ENCODE assay signal across 8 cellular contexts in genomic region chr7:2099036-2099957, GRCh38.
DNase-seq lines count a peak whose midpoint lies in the region; ATAC-seq, FAIRE-seq and TF ChIP-seq lines count a peak whose summit lies in the region.

No MANE protein-coding gene starts in this region.

- peak overlapping the region; percentile 26 for H3K4me3 Mint-ChIP-seq in CD8-positive, alpha-beta T cell
- no peak overlapping the region for H3K4me3 Mint-ChIP-seq in activated CD8-positive, alpha-beta T cell treated with anti-CD3 and anti-CD28 coated beads, Interleukin-2, amount 10 ng/mL, durations not matched to agents 7 days and 5 days

- WGBS in HepG2 (ENCODE audit: low lambda C conversion rate), result 89% methylated on average over 21 of the region's 30 CpGs

- no peaks in the 10 kb centered on the region for H3K27me3 Mint-ChIP-seq in CD8-positive, alpha-beta T cell (ENCODE audit: low read depth)
- no peaks in the 10 kb centered on the region for H3K27me3 Mint-ChIP-seq in activated CD8-positive, alpha-beta T cell treated with anti-CD3 and anti-CD28 coated beads, Interleukin-2, amount 10 ng/mL, durations not matched to agents 7 days and 5 days (ENCODE audit: low read depth)

- ATAC-seq in CD8-positive, alpha-beta T cell, result peak; percentile 52
- ATAC-seq in HG03064 (IDR thresholded peaks at IDR 0.05; ENCODE audit: low read depth, unreplicated experiment), result peak; percentile 43
- ATAC-seq in activated CD8-positive, alpha-beta T cell treated with anti-CD3 and anti-CD28 coated beads, Interleukin-2, amount 10 ng/mL, durations not matched to agents 7 days and 5 days, result peak; percentile 59
- ATAC-seq in HepG2, result no peak
- ATAC-seq in GM18505 (IDR thresholded peaks at IDR 0.05; ENCODE audit: unreplicated experiment), result no peak
- ATAC-seq in GM18502 (IDR thresholded peaks at IDR 0.05; ENCODE audit: poor library complexity, unreplicated experiment), result no peak

- H3K9ac ChIP-seq in HepG2 (ENCODE audit: insufficient read depth, low read depth, low read length), result no peak overlapping the region

- CTCF ChIA-PET in CD8-positive, alpha-beta T cell (lab: Charles Lee), result interaction anchor here (0.8 to 2.8 kb wide), 12 partner anchors 9 to 249 kb away, joined by 3 to 10 read pairs (median 3); no protein-coding TSS in a partner anchor
- CTCF ChIA-PET in activated CD8-positive, alpha-beta T cell treated with anti-CD3 and anti-CD28 coated beads, Interleukin-2, amount 10 ng/mL, durations not matched to agents 7 days and 5 days (lab: Charles Lee), result interaction anchor here (0.5 to 1.9 kb wide), 12 partner anchors 12 to 249 kb away, joined by 3 to 7 read pairs (median 4); no protein-coding TSS in a partner anchor
- CTCF ChIA-PET in HepG2 (lab: Yijun Ruan, JAX; ENCODE audit: low intra/inter-chr PET ratio, low total read pairs), result no interaction called here

- no peak for FAIRE-seq in HepG2 (lab: Jason Lieb, UNC)

- in situ Hi-C loops in HepG2 (cut with HindIII; ENCODE audit: extremely low pct_ligation_motif_present, low pct_unique_long_range_greater_than_20kb), result no loop called here

- H2AFZ ChIP-seq in HepG2 (ENCODE audit: low read length), result no peak overlapping the region

- no peaks in the 10 kb centered on the region for H3K36me3 ChIP-seq in CD8-positive, alpha-beta T cell (ENCODE audit: insufficient read depth, low read length)
- H3K36me3 ChIP-seq in HepG2 (replicated peaks in 1 of 2; ENCODE audit: control insufficient read depth in 1 of 2, insufficient read depth in 2 of 2, low read length in 2 of 2), result peaks cover 3 to 18% of the 10 kb centered on the region in 2 experiments; a peak in 3 of 5 replicates

- H3K4me2 ChIP-seq in HepG2 (ENCODE audit: low read depth, low read length), result no peak overlapping the region

- no TSS peak for BruUV-seq in HepG2 (replicated peaks; lab: Mats Ljungman, UMichigan)

- H3K27ac Mint-ChIP-seq in CD8-positive, alpha-beta T cell, result peak overlapping the region; percentile 88
- peak overlapping the region; percentile 81 for H3K27ac Mint-ChIP-seq in activated CD8-positive, alpha-beta T cell treated with anti-CD3 and anti-CD28 coated beads, Interleukin-2, amount 10 ng/mL, durations not matched to agents 7 days and 5 days

- POLR2A ChIA-PET in CD8-positive, alpha-beta T cell (lab: Charles Lee), result interaction anchor here (1.0 to 1.4 kb wide), 2 partner anchors 13 to 159 kb away, joined by 3 to 5 read pairs; no protein-coding TSS in a partner anchor
- POLR2A ChIA-PET in activated CD8-positive, alpha-beta T cell treated with anti-CD3 and anti-CD28 coated beads, Interleukin-2, amount 10 ng/mL, durations not matched to agents 7 days and 5 days (lab: Charles Lee), result interaction anchor here (0.6 kb wide), 2 partner anchors 27 to 254 kb away, joined by 3 read pairs; no protein-coding TSS in a partner anchor
- POLR2A ChIA-PET in HepG2 (lab: Yijun Ruan, JAX), result no interaction called here

- H3K4me3 ChIP-seq in CD8-positive, alpha-beta T cell (ENCODE audit: low read depth, low read length), result no peak overlapping the region
- no peak overlapping the region for H3K4me3 ChIP-seq in HepG2 (replicated peaks in 1 of 3; ENCODE audit: insufficient read depth in 1 of 3, low read depth in 2 of 3, low read length in 3 of 3)

- no peak overlapping the region for H3K27ac ChIP-seq in CD8-positive, alpha-beta T cell (ENCODE audit: low read depth, low read length)
- no peak overlapping the region for H3K27ac ChIP-seq in HepG2 (ENCODE audit: extremely low read length, insufficient read depth, low read length)

- TF ChIP-seq EP300 in HepG2 (IDR thresholded peaks at IDR 0.05; ENCODE audit: low read depth in 2 of 2, low read length in 2 of 2) (no peak), HepG2 (CRISPR knock-in tag; IDR thresholded peaks at IDR 0.05; ENCODE audit: borderline replicate concordance) (no peak)

- no peaks in the 10 kb centered on the region for H3K9me3 Mint-ChIP-seq in CD8-positive, alpha-beta T cell
- no peaks in the 10 kb centered on the region for H3K9me3 Mint-ChIP-seq in activated CD8-positive, alpha-beta T cell treated with anti-CD3 and anti-CD28 coated beads, Interleukin-2, amount 10 ng/mL, durations not matched to agents 7 days and 5 days (ENCODE audit: insufficient read depth)

- H3K4me1 ChIP-seq in CD8-positive, alpha-beta T cell (ENCODE audit: insufficient read depth, low read length), result peaks cover 48% of the 10 kb centered on the region
- H3K4me1 ChIP-seq in HepG2 (ENCODE audit: insufficient read depth, low read length), result peaks cover 16% of the 10 kb centered on the region

- TF ChIP-seq RAD21 in HepG2 (CRISPR knock-in tag; IDR thresholded peaks at IDR 0.05), result no peak

- H3K79me2 ChIP-seq in HepG2 (ENCODE audit: insufficient read depth, low read length), result no peaks in the 10 kb centered on the region

- H3K36me3 Mint-ChIP-seq in CD8-positive, alpha-beta T cell, result no peaks in the 10 kb centered on the region
- peaks cover 12% of the 10 kb centered on the region for H3K36me3 Mint-ChIP-seq in activated CD8-positive, alpha-beta T cell treated with anti-CD3 and anti-CD28 coated beads, Interleukin-2, amount 10 ng/mL, durations not matched to agents 7 days and 5 days (ENCODE audit: low read depth)

- no peaks in the 10 kb centered on the region for H3K9me3 ChIP-seq in CD8-positive, alpha-beta T cell (ENCODE audit: low read length)
- H3K9me3 ChIP-seq in HepG2 (ENCODE audit: low read length), result no peaks in the 10 kb centered on the region

- H3K4me1 Mint-ChIP-seq in CD8-positive, alpha-beta T cell (ENCODE audit: low read depth), result peaks cover 51% of the 10 kb centered on the region
- peaks cover 49% of the 10 kb centered on the region for H3K4me1 Mint-ChIP-seq in activated CD8-positive, alpha-beta T cell treated with anti-CD3 and anti-CD28 coated beads, Interleukin-2, amount 10 ng/mL, durations not matched to agents 7 days and 5 days (ENCODE audit: low read depth)

- no peak for TF ChIP-seq POLR2A in HepG2 (IDR thresholded peaks at IDR 0.05; ENCODE audit: insufficient read depth in 1 of 2, low read depth in 2 of 2, low read length in 2 of 2)
- TF ChIP-seq POLR2A in GM18505 (IDR thresholded peaks at IDR 0.05; ENCODE audit: borderline replicate concordance, extremely low read depth, insufficient read depth, insufficient read length), result no peak

- peak in 4 of 7 experiments; percentile 22 to 62 (median 56) for DNase-seq in CD8-positive, alpha-beta T cell
- DNase-seq in activated CD8-positive, alpha-beta T cell treated with anti-CD3 and anti-CD28 coated beads, Interleukin-2, amount 10 ng/mL, durations not matched to agents 7 days and 5 days, result peak; percentile 53
- no peak for DNase-seq in HepG2 (ENCODE audit: low spot score)
- no peak for DNase-seq in DMS79 (lab: John Stamatoyannopoulos, UW)
- DNase-seq in NK-92 treated with Interleukin-12 subunit alpha and Interleukin-12 subunit beta, amount 100 ng/mL, for 24 hours (lab: John Stamatoyannopoulos, UW), result no peak

- intact Hi-C loops in CD8-positive, alpha-beta T cell (cut with DNase I, micrococcal nuclease), result no loop called here
- intact Hi-C loops in HepG2 (cut with micrococcal nuclease; ENCODE audit: unreplicated experiment), result no loop called here

- no peaks in the 10 kb centered on the region for H4K20me1 ChIP-seq in HepG2 (ENCODE audit: insufficient read depth, low read length)

- H3K27me3 ChIP-seq in CD8-positive, alpha-beta T cell (ENCODE audit: insufficient read depth, low read length), result no peaks in the 10 kb centered on the region
- no peaks in the 10 kb centered on the region for H3K27me3 ChIP-seq in HepG2 (ENCODE audit: control insufficient read depth in 1 of 2, insufficient read depth in 2 of 2, low read length in 2 of 2)

- no peak for TF ChIP-seq CTCF in CD8-positive, alpha-beta T cell (IDR thresholded peaks at IDR 0.05)
- no peak for TF ChIP-seq CTCF in HepG2 (CRISPR knock-in tag; IDR thresholded peaks at IDR 0.05)

TF ChIP-seq in HepG2, 621 proteins besides CTCF, POLR2A, EP300 and RAD21:
- TF ChIP-seq ZBTB33 (CRISPR knock-in tag; IDR thresholded peaks at IDR 0.05) (peak; percentile 92), THAP9 (CRISPR knock-in tag; IDR thresholded peaks at IDR 0.05; ENCODE audit: borderline replicate concordance) (no peak)

Comparison
In these comparisons a context has a peak if more than half of its experiments do, and no peak if none do; other contexts are left out.
1. ATAC-seq: peak in CD8-positive, alpha-beta T cell (single experiment), HG03064 (single experiment) and activated CD8-positive, alpha-beta T cell treated with anti-CD3 and anti-CD28 coated beads, Interleukin-2, amount 10 ng/mL, durations not matched to agents 7 days and 5 days (single experiment); none in HepG2 (single experiment), GM18505 (single experiment) and GM18502 (single experiment).
2. DNase-seq: peak in CD8-positive, alpha-beta T cell (4 of 7) and activated CD8-positive, alpha-beta T cell treated with anti-CD3 and anti-CD28 coated beads, Interleukin-2, amount 10 ng/mL, durations not matched to agents 7 days and 5 days (single experiment); none in HepG2 (single experiment), DMS79 (single experiment) and NK-92 treated with Interleukin-12 subunit alpha and Interleukin-12 subunit beta, amount 100 ng/mL, for 24 hours (single experiment).